ENCODE assay signal across 9 cellular contexts in the genomic region with DNA sequence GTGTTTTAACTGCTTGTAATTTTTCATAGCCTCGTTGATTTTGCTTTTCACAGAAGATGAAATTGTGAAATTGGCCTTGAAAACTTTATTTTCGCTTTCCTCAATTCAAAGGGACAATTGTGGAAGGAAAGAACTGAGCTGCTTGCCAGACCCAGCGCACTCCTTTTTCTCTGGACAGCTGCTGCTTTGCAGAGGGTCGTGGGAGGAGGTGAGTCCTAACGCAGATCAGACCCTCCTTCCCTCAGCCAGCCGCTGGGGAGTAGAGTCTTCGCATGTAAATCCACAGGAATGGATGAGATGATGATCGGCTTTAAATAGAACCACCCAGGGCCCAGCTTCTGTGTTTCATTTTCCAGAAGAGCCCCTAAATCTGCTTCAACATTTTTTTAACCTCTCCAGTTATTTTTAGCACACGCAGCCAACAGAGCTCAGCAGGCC. TPM values are rescaled to one million over a fixed set of nuclear protein-coding genes. Genes with fewer than 3 reads are reported as not detected.
DNase-seq lines count a peak whose midpoint lies in the region; ATAC-seq and TF ChIP-seq lines count a peak whose summit lies in the region.
"Had no signal": no experiment of that assay in that cellular context is flagged by ENCODE, and none has a peak within 500 bp of the region (broad histone marks: within the 10 kb centered on the region; RNA-seq: fewer than 3 reads in every experiment).

No MANE protein-coding gene starts in this region.

- TF ChIP-seq CTCF in GM12864 (IDR thresholded peaks at IDR 0.05; ENCODE audit: low read depth, low read length, missing control alignments) (no peak), left ventricle myocardium inferior (IDR thresholded peaks at IDR 0.05; ENCODE audit: borderline replicate concordance) (no peak), smooth muscle cell (IDR thresholded peaks at IDR 0.05; ENCODE audit: borderline replicate concordance, insufficient read depth, poor library complexity, severe bottlenecking) (no peak), Peyer's patch (IDR thresholded peaks at IDR 0.05) (no peak)

- H3K79me2 ChIP-seq in smooth muscle cell (ENCODE audit: low read depth): no peaks in the 10 kb centered on the region

- no peaks in the 10 kb centered on the region for H3K36me3 ChIP-seq in left ventricle myocardium inferior
- no peaks in the 10 kb centered on the region for H3K36me3 ChIP-seq in smooth muscle cell (ENCODE audit: low read depth)
- no peaks in the 10 kb centered on the region for H3K36me3 ChIP-seq in Peyer's patch

- no peak overlapping the region for H3K4me3 Mint-ChIP-seq in activated T-helper 17 cell treated with anti-CD3 and anti-CD28 coated beads, Interleukin-2, amount 50 U/mL, for 72 hours
- H3K4me3 Mint-ChIP-seq: activated naive CD4-positive, alpha-beta T cell treated with anti-CD3 and anti-CD28 coated beads, Interleukin-2, amount 10 ng/mL, durations not matched to agents 7 days and 5 days had no signal

- 37% methylated on average over 9 of the region's 9 CpGs for WGBS in smooth muscle cell (ENCODE audit: low lambda C conversion rate)

- peaks cover 7% of the 10 kb centered on the region for H3K27me3 Mint-ChIP-seq in activated T-helper 17 cell treated with anti-CD3 and anti-CD28 coated beads, Interleukin-2, amount 50 U/mL, for 72 hours

- no peak for ATAC-seq in activated T-helper 17 cell treated with anti-CD3 and anti-CD28 coated beads, Interleukin-2, amount 50 U/mL, for 72 hours (replicated peaks)
- ATAC-seq in GM19467 (IDR thresholded peaks at IDR 0.05; ENCODE audit: unreplicated experiment): no peak

- no peaks in the 10 kb centered on the region for H3F3A ChIP-seq in smooth muscle cell (ENCODE audit: low read depth)

- H2AFZ ChIP-seq in smooth muscle cell (ENCODE audit: low read depth): peak overlapping the region; percentile 86

- H3K9ac ChIP-seq in smooth muscle cell (ENCODE audit: low read depth): peak overlapping the region; percentile 15

- DNase-seq in GM12864 (ENCODE audit: low read depth) (no peak), left ventricle myocardium inferior (peak; percentile 21), smooth muscle cell (lab: John Stamatoyannopoulos, UW; ENCODE audit: unreplicated experiment) (no peak), GF-D8 (lab: John Stamatoyannopoulos, UW) (no peak), Peyer's patch (no peak), UCSD-AML1 (lab: John Stamatoyannopoulos, UW; ENCODE audit: unreplicated experiment) (no peak)
- DNase-seq: activated naive CD4-positive, alpha-beta T cell treated with anti-CD3 and anti-CD28 coated beads, Interleukin-2, amount 10 ng/mL, durations not matched to agents 7 days and 5 days had no signal

- no peaks in the 10 kb centered on the region for H4K20me1 ChIP-seq in smooth muscle cell (ENCODE audit: low read depth)

- H3K27me3 ChIP-seq in left ventricle myocardium inferior (ENCODE audit: low read depth): no peaks in the 10 kb centered on the region
- H3K27me3 ChIP-seq in smooth muscle cell (ENCODE audit: low read depth): no peaks in the 10 kb centered on the region
- H3K27me3 ChIP-seq in Peyer's patch: no peaks in the 10 kb centered on the region

- peak overlapping the region; percentile 68 for H3K27ac Mint-ChIP-seq in activated T-helper 17 cell treated with anti-CD3 and anti-CD28 coated beads, Interleukin-2, amount 50 U/mL, for 72 hours

- peak overlapping the region; percentile 78 for H3K4me2 ChIP-seq in smooth muscle cell

- peaks cover 17% of the 10 kb centered on the region for H3K4me1 Mint-ChIP-seq in activated T-helper 17 cell treated with anti-CD3 and anti-CD28 coated beads, Interleukin-2, amount 50 U/mL, for 72 hours

- H3K9me3 Mint-ChIP-seq in activated T-helper 17 cell treated with anti-CD3 and anti-CD28 coated beads, Interleukin-2, amount 50 U/mL, for 72 hours: no peaks in the 10 kb centered on the region
- H3K9me3 Mint-ChIP-seq: activated naive CD4-positive, alpha-beta T cell treated with anti-CD3 and anti-CD28 coated beads, Interleukin-2, amount 10 ng/mL, durations not matched to agents 7 days and 5 days had no signal

- intact Hi-C loops in left ventricle myocardium inferior (cut with micrococcal nuclease): no loop called here

- H3K4me3 ChIP-seq in GM12864 (ENCODE audit: low read depth, low read length) (peak overlapping the region; percentile 17; the same call in 1 of the 2 replicates), left ventricle myocardium inferior (peak overlapping the region; percentile 51), smooth muscle cell (peak overlapping the region; percentile 23), Peyer's patch (peak overlapping the region in 1 of 4 donors; percentile 24)

- peaks cover 6% of the 10 kb centered on the region for H3K4me1 ChIP-seq in left ventricle myocardium inferior
- peaks cover 13% of the 10 kb centered on the region for H3K4me1 ChIP-seq in smooth muscle cell (ENCODE audit: low read depth)
- H3K4me1 ChIP-seq in Peyer's patch: peaks cover 0 to 6% (median 0%) of the 10 kb centered on the region in 4 donors

- H3K27ac ChIP-seq in left ventricle myocardium inferior (replicated peaks) (peak overlapping the region; percentile 64), smooth muscle cell (ENCODE audit: low read depth) (peak overlapping the region; percentile 46), Peyer's patch (peak overlapping the region in 1 of 4 donors; percentile 42)

- H3K9me3 ChIP-seq in left ventricle myocardium inferior (replicated peaks) (no peaks in the 10 kb centered on the region), smooth muscle cell (replicated peaks; ENCODE audit: low read depth) (no peaks in the 10 kb centered on the region), Peyer's patch (no peaks in the 10 kb centered on the region)

- TF ChIP-seq POLR2A in Peyer's patch (IDR thresholded peaks at IDR 0.05): no peak

- H3K36me3 Mint-ChIP-seq in activated T-helper 17 cell treated with anti-CD3 and anti-CD28 coated beads, Interleukin-2, amount 50 U/mL, for 72 hours (ENCODE audit: low read depth): no peaks in the 10 kb centered on the region
- H3K36me3 Mint-ChIP-seq: activated naive CD4-positive, alpha-beta T cell treated with anti-CD3 and anti-CD28 coated beads, Interleukin-2, amount 10 ng/mL, durations not matched to agents 7 days and 5 days had no signal

RNA-seq across cellular contexts. Expression of a gene that starts 42.7 kb away (rescaled TPM):
- 10 to 100 TPM; 61.4 to 86.9 TPM for total RNA-seq in activated T-helper 17 cell treated with anti-CD3 and anti-CD28 coated beads, Interleukin-2, amount 50 U/mL, for 72 hours
- 65.0 TPM for total RNA-seq in left ventricle myocardium inferior
- total RNA-seq in smooth muscle cell: 128 and 142 TPM in 2 replicates
- polyA plus RNA-seq in smooth muscle cell: 13.3 and 17.9 TPM in 2 replicates
- 10 to 100 TPM; 26.1 to 58.6 (median 43.0) TPM for total RNA-seq in Peyer's patch
